Comparison of ENCODE assay signal across 8 cellular contexts in the genomic region with DNA sequence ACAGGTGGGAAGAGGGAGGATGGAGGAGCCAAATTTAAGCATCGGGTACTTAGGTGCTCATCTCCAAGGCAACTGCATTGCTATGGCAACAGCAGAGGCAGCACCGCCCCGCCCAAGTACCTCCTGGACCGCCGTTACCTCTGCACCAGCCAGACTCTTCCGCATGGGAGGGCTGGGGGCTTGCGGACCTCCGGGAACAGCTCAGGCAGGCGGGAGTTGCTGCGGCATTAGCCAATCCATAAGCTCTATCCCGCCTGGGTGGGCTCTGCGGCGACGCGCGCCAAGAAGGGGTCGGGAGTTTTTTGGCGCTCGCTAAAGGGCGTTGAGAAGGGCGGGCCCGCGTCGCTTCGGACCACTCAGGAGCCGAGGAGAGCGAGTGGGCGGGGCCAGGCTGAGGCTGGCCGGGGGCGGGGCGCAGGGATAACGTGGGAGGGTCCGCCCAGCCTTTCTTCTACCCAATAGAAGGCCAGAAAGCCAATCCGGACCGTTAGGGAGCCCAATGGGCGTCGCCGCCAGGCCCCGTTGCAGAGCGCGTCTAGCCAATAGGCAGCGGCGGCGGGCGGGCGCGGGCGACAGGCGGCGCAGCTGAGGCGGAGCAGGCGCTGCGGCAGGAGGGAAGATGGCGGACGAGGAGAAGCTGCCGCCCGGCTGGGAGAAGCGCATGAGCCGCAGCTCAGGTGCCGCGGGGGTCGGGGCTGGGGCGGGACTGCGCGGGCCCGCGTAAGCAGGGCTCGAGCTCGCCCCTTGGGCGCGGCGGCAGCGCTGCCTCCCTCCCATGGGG. TPM values are rescaled to one million over a fixed set of nuclear protein-coding genes. Genes with fewer than 3 reads are reported as not detected.
DNase-seq lines count a peak whose midpoint lies in the region; ATAC-seq and TF ChIP-seq lines count a peak whose summit lies in the region.

A gene (plus strand): TSS at position 593 of the 781 bp plus-strand sequence. CDS start 27 bp downstream, at position 620.

- peaks cover 16% of the 10 kb centered on the region for H3K36me3 Mint-ChIP-seq in activated CD4-positive, alpha-beta T cell treated with anti-CD3 and anti-CD28 coated beads for 36 hours (ENCODE audit: low read depth)

- ATAC-seq in HG03442 (IDR thresholded peaks at IDR 0.05; ENCODE audit: unreplicated experiment): peak; percentile 95
- ATAC-seq in activated CD4-positive, alpha-beta T cell treated with anti-CD3 and anti-CD28 coated beads for 36 hours: peak; percentile 99

- CTCF ChIA-PET in BJ (lab: Yijun Ruan, JAX): interaction anchor here (0.6 kb wide), 1 partner anchor 34 kb away, joined by 3 read pairs; no protein-coding TSS in a partner anchor
- CTCF ChIA-PET in activated CD4-positive, alpha-beta T cell treated with anti-CD3 and anti-CD28 coated beads for 36 hours (lab: Charles Lee): interaction anchor here (0.6 kb wide), 1 partner anchor 791 kb away, joined by 3 read pairs; no protein-coding TSS in a partner anchor

- H3K4me3 ChIP-seq in BJ (ENCODE audit: low read depth, low read length) (peak within 1 kb of the TSS; percentile 94), choroid plexus epithelial cell (ENCODE audit: low read depth, low read length) (peak within 1 kb of the TSS; percentile 84)

- H3K4me1 Mint-ChIP-seq in activated CD4-positive, alpha-beta T cell treated with anti-CD3 and anti-CD28 coated beads for 36 hours: peaks cover 20% of the 10 kb centered on the region

- H3K27me3 Mint-ChIP-seq in activated CD4-positive, alpha-beta T cell treated with anti-CD3 and anti-CD28 coated beads for 36 hours: no peaks in the 10 kb centered on the region

- peak; percentile 50 for TF ChIP-seq CTCF in BJ (IDR thresholded peaks at IDR 0.05; ENCODE audit: insufficient read depth, low read depth, low read length)
- no peak for TF ChIP-seq CTCF in choroid plexus epithelial cell (conservative IDR thresholded peaks at IDR 0.05; ENCODE audit: low read depth, low read length)

- H3K27me3 ChIP-seq in BJ (ENCODE audit: control insufficient read depth, insufficient read depth, low read length): no peaks in the 10 kb centered on the region

- DNase-seq in BJ (ENCODE audit: low read depth): peak; percentile 91
- DNase-seq in GM19238 (ENCODE audit: insufficient read length, low spot score): peak; percentile 97
- DNase-seq in NCI-H524 (lab: John Stamatoyannopoulos, UW): peak; percentile 98 to 100
- DNase-seq in activated CD4-positive, alpha-beta T cell treated with anti-CD3 and anti-CD28 coated beads for 36 hours: peak; percentile 100
- peak; percentile 99 for DNase-seq in choroid plexus epithelial cell (ENCODE audit: low read depth)
- DNase-seq in kidney glomerular epithelial cell (lab: John Stamatoyannopoulos, UW): peak; percentile 94
- DNase-seq in stimulated activated CD4-positive, alpha-beta T cell treated with anti-CD3 and anti-CD28 coated beads, Interleukin-1b, Interleukin-23, amount 100 ng/mL, for 1 hour (ENCODE audit: low read depth in 2 of 2): peak; percentile 97 to 98

- peak within 1 kb of the TSS; percentile 88 for H3K27ac Mint-ChIP-seq in activated CD4-positive, alpha-beta T cell treated with anti-CD3 and anti-CD28 coated beads for 36 hours

- POLR2A ChIA-PET in BJ (lab: Charles Lee): interaction anchor here (0.5 to 0.6 kb wide), 3 partner anchors 14 to 545 kb away, joined by 3 to 14 read pairs (median 4); a partner anchor contains a TSS
- POLR2A ChIA-PET in activated CD4-positive, alpha-beta T cell treated with anti-CD3 and anti-CD28 coated beads for 36 hours (lab: Charles Lee): interaction anchor here (0.6 kb wide), 1 partner anchor 27 kb away, joined by 4 read pairs; no protein-coding TSS in a partner anchor

- intact Hi-C loops in activated CD4-positive, alpha-beta T cell treated with anti-CD3 and anti-CD28 coated beads for 36 hours (cut with DNase I, micrococcal nuclease): loop anchor here (1.0 to 2.0 kb wide), 15 partner anchors 8 to 1003 kb away; a partner anchor contains a TSS

- peak within 1 kb of the TSS; percentile 86 for H3K4me3 Mint-ChIP-seq in activated CD4-positive, alpha-beta T cell treated with anti-CD3 and anti-CD28 coated beads for 36 hours

- H3K9me3 Mint-ChIP-seq in activated CD4-positive, alpha-beta T cell treated with anti-CD3 and anti-CD28 coated beads for 36 hours (ENCODE audit: low read depth): no peaks in the 10 kb centered on the region

- peaks cover 10% of the 10 kb centered on the region for H3K36me3 ChIP-seq in BJ (ENCODE audit: control insufficient read depth, insufficient read depth, low read length)

RNA-seq across cellular contexts. Expression of the gene that starts here (rescaled TPM):
- polyA plus RNA-seq in BJ (2011; rRNA removed): 56.4 and 89.6 TPM in 2 replicates
- 8.1 and 14.3 TPM in 2 replicates for polyA minus RNA-seq in BJ (2011; rRNA and poly(A)+ RNA removed)
- 10 to 100 TPM; 70.4 to 74.2 TPM for total RNA-seq in activated CD4-positive, alpha-beta T cell treated with anti-CD3 and anti-CD28 coated beads for 36 hours

Comparison
In these comparisons a context has a peak if more than half of its experiments do, and no peak if none do; other contexts are left out.
1. Peak in every context shown above with its lines: DNase-seq, ATAC-seq and H3K4me3 ChIP-seq.